14 cellular contexts compared by ENCODE assay signal in the genomic region with DNA sequence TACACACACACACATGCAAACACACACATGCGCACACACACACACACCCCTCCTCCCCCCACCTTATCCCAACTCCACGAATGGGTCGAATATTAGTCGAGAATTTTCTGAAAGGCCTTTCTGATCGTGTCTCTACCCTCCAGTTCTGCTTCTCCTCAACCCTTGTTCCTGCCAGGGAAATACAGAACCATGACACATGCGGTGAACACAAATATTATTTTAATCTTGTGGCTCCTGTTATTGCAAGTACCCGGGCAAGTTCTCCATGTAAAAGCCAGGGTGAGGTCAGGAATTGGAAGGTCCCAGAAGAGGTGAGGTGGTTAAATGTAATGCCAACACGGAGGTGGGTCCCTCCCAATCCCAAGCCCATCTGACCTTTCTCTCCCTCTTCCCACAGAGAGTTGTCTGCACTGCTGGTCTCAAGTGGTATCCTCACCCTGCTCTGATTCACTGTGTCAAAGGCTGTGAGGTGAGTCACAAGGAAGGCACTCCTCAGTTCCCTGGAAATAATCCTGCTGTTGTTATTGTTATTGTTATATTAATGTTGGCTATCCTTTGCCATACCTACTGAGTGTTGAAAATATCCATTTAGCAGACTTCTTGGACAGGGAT.
DNase-seq lines count a peak whose midpoint lies in the region; ATAC-seq, FAIRE-seq and TF ChIP-seq lines count a peak whose summit lies in the region.
"Had no signal": no experiment of that assay in that cellular context is flagged by ENCODE, and none has a peak within 500 bp of the region (broad histone marks: within the 10 kb centered on the region; RNA-seq: fewer than 3 reads in every experiment).

No MANE protein-coding gene starts in this region.

- FAIRE-seq in RCC 7860 (lab: Jason Lieb, UNC) = peak; percentile 92

- 71 to 74% methylated on average over 8 of the region's 8 CpGs for WGBS in body of pancreas, 2 donors

- no peak for TF ChIP-seq POLR2A in body of pancreas (IDR thresholded peaks at IDR 0.05)

- H3K27ac ChIP-seq in body of pancreas = no peak overlapping the region
- H3K27ac ChIP-seq: colonic mucosa had no signal

- no peak for TF ChIP-seq CTCF in epithelial cell of esophagus (IDR thresholded peaks at IDR 0.05; ENCODE audit: insufficient read depth, low read depth, low read length, missing control alignments)
- TF ChIP-seq CTCF in body of pancreas (IDR thresholded peaks at IDR 0.05) = no peak

- no peaks in the 10 kb centered on the region for H3K9me3 ChIP-seq in body of pancreas
- H3K9me3 ChIP-seq: Caco-2, colonic mucosa had no signal

- H3K36me3 ChIP-seq in body of pancreas (replicated peaks in 1 of 2; ENCODE audit: insufficient read depth in 1 of 2, low read depth in 2 of 2) = no peaks in the 10 kb centered on the region
- H3K36me3 ChIP-seq: colonic mucosa had no signal

- peak; percentile 79 for DNase-seq in EL
- DNase-seq in RCC 7860 (ENCODE audit: low spot score) = peak; percentile 86
- DNase-seq in epithelial cell of esophagus (ENCODE audit: low read depth) = peak; percentile 79
- DNase-seq in non-pigmented ciliary epithelial cell (ENCODE audit: low read depth) = peak; percentile 56
- DNase-seq in body of pancreas = no peak
- no peak for DNase-seq in stimulated activated CD4-positive, alpha-beta T cell treated with anti-CD3 and anti-CD28 coated beads, Interleukin-4, amount 100 ng/mL, for 24 hours
- no peak for DNase-seq in effector CD4-positive, alpha-beta T cell
- no peak for DNase-seq in DMS153 (lab: John Stamatoyannopoulos, UW)
- DNase-seq: Caco-2; colonic mucosa; naive thymus-derived CD4-positive, alpha-beta T cell; Right ventricle myocardium superior; stimulated activated naive B cell treated with anti-CD40 and anti-IgM and Interleukin-4, amounts not matched to agents 10 μg/mL and 1 μg/mL and 100 μg/mL, for 72 hours had no signal

- H3K4me1 ChIP-seq in body of pancreas = no peaks in the 10 kb centered on the region
- H3K4me1 ChIP-seq: Caco-2, colonic mucosa had no signal

- H3K27me3 ChIP-seq in body of pancreas = no peaks in the 10 kb centered on the region
- H3K27me3 ChIP-seq: colonic mucosa had no signal

- H3K4me3 ChIP-seq in epithelial cell of esophagus (ENCODE audit: low read length) = no peak overlapping the region
- no peak overlapping the region for H3K4me3 ChIP-seq in body of pancreas
- H3K4me3 ChIP-seq: colonic mucosa had no signal

- intact Hi-C loops in body of pancreas (cut with DNase I) = no loop called here

- ATAC-seq in body of pancreas = no peak
- ATAC-seq: activated T-helper 17 cell treated with anti-CD3 and anti-CD28 coated beads, Interleukin-2, amount 50 U/mL, for 72 hours; naive thymus-derived CD4-positive, alpha-beta T cell; stimulated activated naive B cell treated with anti-CD40 and anti-IgM and Interleukin-4, amounts not matched to agents 10 μg/mL and 1 μg/mL and 100 μg/mL, for 72 hours had no signal

Comparison
In these comparisons a context has a peak if more than half of its experiments do, and no peak if none do; other contexts are left out.
1. DNase-seq: peak in EL (single experiment), RCC 7860 (single experiment), epithelial cell of esophagus (single experiment) and non-pigmented ciliary epithelial cell (single experiment); none in body of pancreas (0 of 4), stimulated activated CD4-positive, alpha-beta T cell treated with anti-CD3 and anti-CD28 coated beads, Interleukin-4, amount 100 ng/mL, for 24 hours (single experiment), effector CD4-positive, alpha-beta T cell (single experiment) and DMS153 (single experiment).